In genomic region chr3:152197451-152197850, GRCh38 we compare ENCODE assay signal across 10 cellular contexts.
DNase-seq lines count a peak whose midpoint lies in the region; ATAC-seq and TF ChIP-seq lines count a peak whose summit lies in the region.
"Had no signal": no experiment of that assay in that cellular context is flagged by ENCODE, and none has a peak within 500 bp of the region (broad histone marks: within the 10 kb centered on the region; RNA-seq: fewer than 3 reads in every experiment).

No MANE protein-coding gene starts in this region.

- H3K36me3 ChIP-seq in CD4-positive, CD25-positive, alpha-beta regulatory T cell (ENCODE audit: control insufficient read depth, insufficient read depth, low read length), result no peaks in the 10 kb centered on the region
- H3K36me3 ChIP-seq in KOPT-K1 (ENCODE audit: insufficient read depth, low read length) (no peaks in the 10 kb centered on the region), adrenal gland (replicated peaks in 1 of 2) (no peaks in the 10 kb centered on the region), ovary (no peaks in the 10 kb centered on the region)

- no peaks in the 10 kb centered on the region for H3K27me3 Mint-ChIP-seq in CD4-positive, CD25-positive, alpha-beta regulatory T cell

- intact Hi-C loops in adrenal gland (cut with DNase I), result no loop called here
- intact Hi-C loops in ovary (cut with DNase I), result no loop called here

- no peak for TF ChIP-seq EP300 in ovary (IDR thresholded peaks at IDR 0.05)

- H3K4me3 Mint-ChIP-seq in CD4-positive, CD25-positive, alpha-beta regulatory T cell, result peak overlapping the region; percentile 76 to 92 (median 84)
- H3K4me3 Mint-ChIP-seq: endodermal cell had no signal

- H3K9me3 Mint-ChIP-seq in CD4-positive, CD25-positive, alpha-beta regulatory T cell, result no peaks in the 10 kb centered on the region
- H3K9me3 Mint-ChIP-seq: endodermal cell had no signal

- H3K36me3 Mint-ChIP-seq in CD4-positive, CD25-positive, alpha-beta regulatory T cell, result peaks cover 3% of the 10 kb centered on the region

- ATAC-seq in CD4-positive, CD25-positive, alpha-beta regulatory T cell (ENCODE audit: low read depth in 2 of 2), result peak; percentile 11 to 16

- TF ChIP-seq CTCF in adrenal gland (IDR thresholded peaks at IDR 0.05), result no peak
- TF ChIP-seq CTCF in ovary (IDR thresholded peaks at IDR 0.05), result no peak
- no peak for TF ChIP-seq CTCF in GM20000 (IDR thresholded peaks at IDR 0.05; ENCODE audit: extremely low read depth, missing control alignments)

- TF ChIP-seq POLR2A in adrenal gland (IDR thresholded peaks at IDR 0.05), result no peak
- TF ChIP-seq POLR2A in ovary (IDR thresholded peaks at IDR 0.05), result no peak

- peak in 1 of 3 donors; percentile 54 for DNase-seq in CD4-positive, CD25-positive, alpha-beta regulatory T cell
- DNase-seq in adrenal gland (no peak), ovary (no peak), GM20000 (ENCODE audit: low spot score) (no peak), NCI-H510A (lab: John Stamatoyannopoulos, UW) (no peak), COR-L47 (lab: John Stamatoyannopoulos, UW) (no peak)
- DNase-seq in stimulated activated CD4-positive, alpha-beta T cell treated with anti-CD3 and anti-CD28 coated beads, Interleukin-2, amount 100 ng/mL, for 24 hours, result no peak
- DNase-seq: endodermal cell, NCI-H1417 treated with DMSO at 0.1 percent for 48 hours had no signal

- H3K27ac Mint-ChIP-seq in CD4-positive, CD25-positive, alpha-beta regulatory T cell, result peak overlapping the region; percentile 93 to 100 (median 95)
- H3K27ac Mint-ChIP-seq: endodermal cell had no signal

- H3K4me3 ChIP-seq in CD4-positive, CD25-positive, alpha-beta regulatory T cell (ENCODE audit: low read depth, low read length), result peak overlapping the region; percentile 93
- peak overlapping the region in 1 of 4 donors; percentile 31 for H3K4me3 ChIP-seq in adrenal gland
- H3K4me3 ChIP-seq in ovary, result peak overlapping the region; percentile 13

- H3K4me1 Mint-ChIP-seq in CD4-positive, CD25-positive, alpha-beta regulatory T cell, result peaks cover 52 to 89% (median 56%) of the 10 kb centered on the region in 4 donors

- WGBS in adrenal gland, 4 donors, result 63 to 77% (median 70%) methylated on average over 3 of the region's 3 CpGs
- WGBS in ovary, 3 donors, result 48 to 71% (median 56%) methylated on average over 3 of the region's 3 CpGs

- peaks cover 93% of the 10 kb centered on the region for H3K4me1 ChIP-seq in CD4-positive, CD25-positive, alpha-beta regulatory T cell (ENCODE audit: control insufficient read depth, insufficient read depth, low read length, poor library complexity, severe bottlenecking)
- peaks cover 0 to 7% of the 10 kb centered on the region in 2 donors for H3K4me1 ChIP-seq in adrenal gland (replicated peaks in 1 of 2)
- H3K4me1 ChIP-seq in ovary (ENCODE audit: insufficient read depth), result peaks cover 2% of the 10 kb centered on the region

- H3K9me3 ChIP-seq in CD4-positive, CD25-positive, alpha-beta regulatory T cell (ENCODE audit: control insufficient read depth in 2 of 2, low read length in 2 of 2), result no peaks in the 10 kb centered on the region
- H3K9me3 ChIP-seq in KOPT-K1 (ENCODE audit: insufficient read depth, low read length, poor library complexity, severe bottlenecking) (no peaks in the 10 kb centered on the region), adrenal gland (replicated peaks in 1 of 3) (no peaks in the 10 kb centered on the region), ovary (no peaks in the 10 kb centered on the region)

- H3K27me3 ChIP-seq in CD4-positive, CD25-positive, alpha-beta regulatory T cell (ENCODE audit: control insufficient read depth, insufficient read depth, low read length), result no peaks in the 10 kb centered on the region
- no peaks in the 10 kb centered on the region for H3K27me3 ChIP-seq in adrenal gland
- H3K27me3 ChIP-seq in ovary, result no peaks in the 10 kb centered on the region

- H3K27ac ChIP-seq in CD4-positive, CD25-positive, alpha-beta regulatory T cell (ENCODE audit: insufficient read depth, low read length, poor library complexity, severe bottlenecking), result peak overlapping the region; percentile 86
- H3K27ac ChIP-seq in KOPT-K1 (ENCODE audit: low read depth, low read length, poor library complexity, severe bottlenecking) (peak overlapping the region; percentile 87), adrenal gland (peak overlapping the region in 3 of 5 donors; percentile 9 to 32 (median 27)), ovary (no peak overlapping the region)

Comparison
In these comparisons a context has a peak if more than half of its experiments do, and no peak if none do; other contexts are left out.
1. H3K27ac ChIP-seq: peak in CD4-positive, CD25-positive, alpha-beta regulatory T cell (single experiment), KOPT-K1 (single experiment) and adrenal gland (3 of 5); none in ovary (0 of 2).